In the genomic region with DNA sequence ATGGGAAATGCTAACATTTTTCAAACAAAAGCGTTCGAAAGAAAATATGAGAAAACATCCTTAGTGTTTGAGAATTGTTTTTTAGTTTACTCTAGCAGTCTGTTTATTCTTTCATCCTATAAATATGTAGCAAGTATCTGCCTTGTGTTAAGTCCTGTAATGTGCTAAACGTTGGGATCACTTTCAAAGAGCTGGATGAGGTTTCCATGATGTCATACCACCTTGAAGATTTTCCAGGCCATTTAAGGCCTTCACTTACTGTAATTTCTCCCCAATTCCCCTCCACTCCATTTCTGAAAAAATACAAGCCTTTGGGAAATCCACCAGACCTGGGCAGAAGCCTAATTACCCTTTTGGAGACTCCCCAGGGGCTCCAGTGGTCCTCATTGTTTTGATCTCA, we compare ENCODE assay signal across 14 cellular contexts. TPM values are rescaled to one million over a fixed set of nuclear protein-coding genes. Genes with fewer than 3 reads are reported as not detected.
DNase-seq lines count a peak whose midpoint lies in the region; ATAC-seq and TF ChIP-seq lines count a peak whose summit lies in the region.
"Had no signal": no experiment of that assay in that cellular context is flagged by ENCODE, and none has a peak within 500 bp of the region (broad histone marks: within the 10 kb centered on the region; RNA-seq: fewer than 3 reads in every experiment).

No MANE protein-coding gene starts in this region.

- H3F3A ChIP-seq in GM23248 (ENCODE audit: insufficient read depth), result peaks cover 33% of the 10 kb centered on the region

- H3K27ac Mint-ChIP-seq in stimulated activated naive B cell treated with anti-CD40 and anti-IgM and Interleukin-4, amounts not matched to agents 10 μg/mL and 1 μg/mL and 100 μg/mL, for 72 hours, result peak overlapping the region; percentile 94

- H3K79me2 ChIP-seq in GM23248 (ENCODE audit: insufficient read depth), result no peaks in the 10 kb centered on the region
- no peaks in the 10 kb centered on the region for H3K79me2 ChIP-seq in OCI-LY3 (ENCODE audit: low read length)

- H3K4me1 ChIP-seq in GM23248 (ENCODE audit: insufficient read depth) (peaks cover 39% of the 10 kb centered on the region), OCI-LY3 (ENCODE audit: low read length) (peaks cover 46% of the 10 kb centered on the region), upper lobe of right lung (no peaks in the 10 kb centered on the region), BE2C (no peaks in the 10 kb centered on the region)

- in situ Hi-C loops in GM23248 (cut with MboI), result no loop called here

- H3K9me3 ChIP-seq in GM23248 (ENCODE audit: low read depth) (no peaks in the 10 kb centered on the region), OCI-LY3 (ENCODE audit: insufficient read depth, low read length) (no peaks in the 10 kb centered on the region), upper lobe of right lung (no peaks in the 10 kb centered on the region), BE2C (no peaks in the 10 kb centered on the region)

- H3K4me1 Mint-ChIP-seq in stimulated activated naive B cell treated with anti-CD40 and anti-IgM and Interleukin-4, amounts not matched to agents 10 μg/mL and 1 μg/mL and 100 μg/mL, for 72 hours, result peaks cover 20 to 22% of the 10 kb centered on the region in 2 donors

- peaks cover 10 to 12% of the 10 kb centered on the region in 2 donors for H3K9me3 Mint-ChIP-seq in stimulated activated naive B cell treated with anti-CD40 and anti-IgM and Interleukin-4, amounts not matched to agents 10 μg/mL and 1 μg/mL and 100 μg/mL, for 72 hours
- H3K9me3 Mint-ChIP-seq: T-cell had no signal

- intact Hi-C loops in upper lobe of right lung (cut with DNase I), result no loop called here

- 67 to 69% methylated on average over 3 of the region's 3 CpGs for WGBS in GM23248 (ENCODE audit: low coverage in 1 of 2, low lambda C conversion rate in 2 of 2, missing lambda C conversion rate in 2 of 2), 2 experiments

- H3K9ac ChIP-seq in GM23248, result peak overlapping the region; percentile 16
- peak overlapping the region; percentile 61 for H3K9ac ChIP-seq in OCI-LY3 (ENCODE audit: low read length)

- peak overlapping the region; percentile 75 for H3K4me2 ChIP-seq in GM23248 (ENCODE audit: unreplicated experiment)
- peak overlapping the region; percentile 100 for H3K4me2 ChIP-seq in OCI-LY3 (ENCODE audit: low read length)

- peaks cover 5 to 8% of the 10 kb centered on the region in 2 donors for H3K36me3 Mint-ChIP-seq in stimulated activated naive B cell treated with anti-CD40 and anti-IgM and Interleukin-4, amounts not matched to agents 10 μg/mL and 1 μg/mL and 100 μg/mL, for 72 hours
- H3K36me3 Mint-ChIP-seq: T-cell had no signal

- no peaks in the 10 kb centered on the region for H3K27me3 ChIP-seq in GM23248 (replicated peaks; ENCODE audit: insufficient read depth)
- no peaks in the 10 kb centered on the region for H3K27me3 ChIP-seq in OCI-LY3 (ENCODE audit: low read depth, low read length)
- H3K27me3 ChIP-seq in upper lobe of right lung, result no peaks in the 10 kb centered on the region
- no peaks in the 10 kb centered on the region for H3K27me3 ChIP-seq in BE2C
- H3K27me3 ChIP-seq: gastroesophageal sphincter, stomach had no signal

- H3K27me3 Mint-ChIP-seq in stimulated activated naive B cell treated with anti-CD40 and anti-IgM and Interleukin-4, amounts not matched to agents 10 μg/mL and 1 μg/mL and 100 μg/mL, for 72 hours, result peaks cover 0 to 10% of the 10 kb centered on the region in 2 donors
- H3K27me3 Mint-ChIP-seq: T-cell had no signal

- peak overlapping the region in 1 of 2 donors; percentile 49 for H3K4me3 Mint-ChIP-seq in stimulated activated naive B cell treated with anti-CD40 and anti-IgM and Interleukin-4, amounts not matched to agents 10 μg/mL and 1 μg/mL and 100 μg/mL, for 72 hours
- H3K4me3 Mint-ChIP-seq: T-cell had no signal

- H2AFZ ChIP-seq in GM23248 (peak overlapping the region; percentile 57), OCI-LY3 (ENCODE audit: low read depth, low read length) (no peak overlapping the region)

- H3K4me3 ChIP-seq in GM23248, result peak overlapping the region; percentile 56
- H3K4me3 ChIP-seq in OCI-LY3 (ENCODE audit: low read length), result peak overlapping the region; percentile 31; the same call in 1 of the 2 replicates
- H3K4me3 ChIP-seq in upper lobe of right lung, result no peak overlapping the region
- no peak overlapping the region for H3K4me3 ChIP-seq in BE2C (ENCODE audit: low read depth, low read length)
- H3K4me3 ChIP-seq: gastroesophageal sphincter, stomach had no signal

- no peak for ATAC-seq in stimulated activated naive B cell treated with anti-CD40 and anti-IgM and Interleukin-4, amounts not matched to agents 10 μg/mL and 1 μg/mL and 100 μg/mL, for 72 hours (replicated peaks)
- no peak for ATAC-seq in upper lobe of right lung
- ATAC-seq in HG02798 (IDR thresholded peaks at IDR 0.05; ENCODE audit: poor library complexity, unreplicated experiment), result no peak
- ATAC-seq: gastroesophageal sphincter, T-cell had no signal

- H3K27ac ChIP-seq in GM23248, result peak overlapping the region; percentile 53
- peak overlapping the region; percentile 100 for H3K27ac ChIP-seq in OCI-LY3 (ENCODE audit: low read length)
- H3K27ac ChIP-seq in upper lobe of right lung, result no peak overlapping the region

- DNase-seq in GM23248, result peak; percentile 42
- peak; percentile 56 for DNase-seq in fibroblast of gingiva (ENCODE audit: low read depth)
- no peak for DNase-seq in stimulated activated naive B cell treated with anti-CD40 and anti-IgM and Interleukin-4, amounts not matched to agents 10 μg/mL and 1 μg/mL and 100 μg/mL, for 72 hours
- DNase-seq in upper lobe of right lung, result no peak
- no peak for DNase-seq in BE2C
- DNase-seq: activated CD4-positive, alpha-beta T cell treated with anti-CD3 and anti-CD28 coated beads, Interleukin-2, amount 50 U/mL, for 1 hour; activated gamma-delta T cell treated with Interleukin-2 at 50 U/mL for 16 hours; retina; stimulated activated CD4-positive, alpha-beta T cell treated with anti-CD3 and anti-CD28 coated beads, Interleukin-4, amount 100 ng/mL, for 4 hours; stomach; T-cell had no signal

- no peaks in the 10 kb centered on the region for H3K9me2 ChIP-seq in GM23248 (ENCODE audit: insufficient read depth)

- no peaks in the 10 kb centered on the region for H3K36me3 ChIP-seq in GM23248 (ENCODE audit: low read depth)
- H3K36me3 ChIP-seq in OCI-LY3 (replicated peaks; ENCODE audit: low read depth, low read length), result no peaks in the 10 kb centered on the region
- no peaks in the 10 kb centered on the region for H3K36me3 ChIP-seq in upper lobe of right lung
- no peaks in the 10 kb centered on the region for H3K36me3 ChIP-seq in BE2C
- H3K36me3 ChIP-seq: gastroesophageal sphincter, stomach had no signal

- TF ChIP-seq CTCF in OCI-LY3 (IDR thresholded peaks at IDR 0.05; ENCODE audit: low read depth, low read length) (no peak), upper lobe of right lung (IDR thresholded peaks at IDR 0.05) (no peak), BE2C (IDR thresholded peaks at IDR 0.05; ENCODE audit: low read depth, low read length) (no peak)

- H4K20me1 ChIP-seq in GM23248 (ENCODE audit: insufficient read depth) (no peaks in the 10 kb centered on the region), OCI-LY3 (ENCODE audit: insufficient read depth, low read length) (no peaks in the 10 kb centered on the region)

RNA-seq across cellular contexts. Expression of gene CTBS, which starts 24.2 kb away (rescaled TPM):
- total RNA-seq in GM23248 (2014; rRNA removed; shearing (Covaris generic)), result 13.5 and 22.9 TPM in 2 replicates
- polyA plus RNA-seq in GM23248 (2016; fragmentation: Nextera tagmentation; extraction: Ambion mirVana), result 52.4 and 53.7 TPM in 2 replicates
- total RNA-seq in upper lobe of right lung, result 24.3 TPM
- polyA plus RNA-seq in BE2C (2012; ENCODE audit: insufficient read depth, insufficient read length, low read depth), result 2.9 TPM

Comparison
In these comparisons a context has a peak if more than half of its experiments do, and no peak if none do; other contexts are left out.
1. DNase-seq: peak in GM23248 (single experiment) and fibroblast of gingiva (single experiment); none in stimulated activated naive B cell treated with anti-CD40 and anti-IgM and Interleukin-4, amounts not matched to agents 10 μg/mL and 1 μg/mL and 100 μg/mL, for 72 hours (single experiment), upper lobe of right lung (single experiment) and BE2C (single experiment).
2. H3K4me3 ChIP-seq: peak in GM23248 (single experiment) and OCI-LY3 (single experiment); none in upper lobe of right lung (single experiment) and BE2C (single experiment).